ENCODE assay signal across 1 cellular context in genomic region chr11:1560618-1561251, GRCh38.
TF ChIP-seq lines count a peak whose summit lies in the region.

No MANE protein-coding gene starts in this region.

TF ChIP-seq in H1, 55 proteins besides CTCF, POLR2A, EP300 and RAD21:
- TF ChIP-seq, protein P1, sequence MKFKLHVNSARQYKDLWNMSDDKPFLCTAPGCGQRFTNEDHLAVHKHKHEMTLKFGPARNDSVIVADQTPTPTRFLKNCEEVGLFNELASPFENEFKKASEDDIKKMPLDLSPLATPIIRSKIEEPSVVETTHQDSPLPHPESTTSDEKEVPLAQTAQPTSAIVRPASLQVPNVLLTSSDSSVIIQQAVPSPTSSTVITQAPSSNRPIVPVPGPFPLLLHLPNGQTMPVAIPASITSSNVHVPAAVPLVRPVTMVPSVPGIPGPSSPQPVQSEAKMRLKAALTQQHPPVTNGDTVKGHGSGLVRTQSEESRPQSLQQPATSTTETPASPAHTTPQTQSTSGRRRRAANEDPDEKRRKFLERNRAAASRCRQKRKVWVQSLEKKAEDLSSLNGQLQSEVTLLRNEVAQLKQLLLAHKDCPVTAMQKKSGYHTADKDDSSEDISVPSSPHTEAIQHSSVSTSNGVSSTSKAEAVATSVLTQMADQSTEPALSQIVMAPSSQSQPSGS (IDR thresholded peaks at IDR 0.05; ENCODE audit: low read length) = no peak
- no peak for TF ChIP-seq BACH1 (IDR thresholded peaks at IDR 0.05; ENCODE audit: low read length)
- TF ChIP-seq KDM5A (IDR thresholded peaks at IDR 0.05; ENCODE audit: low read length) = no peak
- no peak for TF ChIP-seq SP1 (IDR thresholded peaks at IDR 0.05; ENCODE audit: low read depth, low read length)
- TF ChIP-seq ZNF274 (IDR thresholded peaks at IDR 0.05; ENCODE audit: borderline replicate concordance, extremely low read depth, low read length) = no peak
- no peak for TF ChIP-seq ASH2L (IDR thresholded peaks at IDR 0.05; ENCODE audit: low read length)
- no peak for TF ChIP-seq RBBP5 (IDR thresholded peaks at IDR 0.05; ENCODE audit: borderline replicate concordance, low read depth, low read length)
- no peak for TF ChIP-seq SUZ12 (IDR thresholded peaks at IDR 0.05; ENCODE audit: low read length)
- TF ChIP-seq MAFK (IDR thresholded peaks at IDR 0.05; ENCODE audit: low read depth, low read length) = no peak
- no peak for TF ChIP-seq BRCA1 (IDR thresholded peaks at IDR 0.05; ENCODE audit: low read depth, low read length)
- TF ChIP-seq CHD1 (IDR thresholded peaks at IDR 0.05; ENCODE audit: low read depth, low read length) = no peak
- TF ChIP-seq HDAC6 (IDR thresholded peaks at IDR 0.05; ENCODE audit: low read depth, low read length) = no peak
